In the genomic region with DNA sequence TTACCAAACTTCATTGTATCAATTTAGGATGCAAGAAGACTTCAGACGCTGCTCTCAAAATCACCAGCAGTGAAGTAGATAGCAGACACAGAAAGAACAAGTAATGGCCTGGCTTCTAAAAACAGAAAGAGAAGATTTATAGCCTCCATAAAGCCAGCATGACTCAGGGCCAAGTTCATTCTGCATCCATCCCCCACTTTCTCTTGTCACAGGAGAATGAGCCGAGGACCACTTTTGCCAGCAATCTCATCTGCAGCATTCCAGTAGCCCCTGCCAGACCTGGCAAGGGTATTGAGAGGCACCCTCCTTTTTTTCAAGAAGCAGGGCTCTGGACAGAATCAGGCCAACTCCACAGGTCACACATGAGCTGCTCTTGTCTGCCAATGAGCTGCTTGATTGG, we compare ENCODE assay signal across 2 cellular contexts.
TF ChIP-seq lines count a peak whose summit lies in the region.

No MANE protein-coding gene starts in this region.

TF ChIP-seq in HEK293, 187 proteins besides CTCF, POLR2A, EP300 and RAD21 (continued from another document):
- 0 out of 2 replicates have a peak, but pooled peaks have one; percentile 4 for TF ChIP-seq ZNF335 (tag by site-specific recombination; conservative IDR thresholded peaks at IDR 0.05)
TF ChIP-seq in HEK293: peak in this region for 5.

TF ChIP-seq in SK-N-SH treated with all-trans-retinoic acid at 6 μM for 48 hours, 23 proteins besides CTCF, POLR2A, EP300 and RAD21 (continued from another document):
- 0 out of 2 replicates have a peak, but pooled peaks have one; percentile 11 for TF ChIP-seq CREB5 (CRISPR knock-in tag; IDR thresholded peaks at IDR 0.05; ENCODE audit: low read depth)
- no peak for TF ChIP-seq ARNTL (CRISPR knock-in tag; IDR thresholded peaks at IDR 0.05; ENCODE audit: borderline replicate concordance, low read depth)
- TF ChIP-seq ESRRG (CRISPR knock-in tag; IDR thresholded peaks at IDR 0.05): 0 out of 2 replicates have a peak, but pooled peaks have one; percentile 32
TF ChIP-seq in SK-N-SH treated with all-trans-retinoic acid at 6 μM for 48 hours: peak in this region for 4.
